In genomic region chr16:4087099-4087885, GRCh38 we compare ENCODE assay signal across 19 cellular contexts. TPM values are rescaled to one million over a fixed set of nuclear protein-coding genes. Genes with fewer than 3 reads are reported as not detected.
DNase-seq lines count a peak whose midpoint lies in the region; ATAC-seq and TF ChIP-seq lines count a peak whose summit lies in the region.
"Had no signal": no experiment of that assay in that cellular context is flagged by ENCODE, and none has a peak within 500 bp of the region (broad histone marks: within the 10 kb centered on the region; RNA-seq: fewer than 3 reads in every experiment).

No MANE protein-coding gene starts in this region.

- intact Hi-C loops in CD8-positive, alpha-beta T cell (cut with DNase I, micrococcal nuclease), result no loop called here
- intact Hi-C loops in ascending aorta (cut with DNase I) (no loop called here), left lung (cut with DNase I) (no loop called here)

- POLR2A ChIA-PET in CD8-positive, alpha-beta T cell (lab: Charles Lee), result interaction anchor here (0.8 kb wide), 1 partner anchor 9 kb away, joined by 3 read pairs; no protein-coding TSS in a partner anchor

- no peak overlapping the region for H3K4me3 ChIP-seq in CD8-positive, alpha-beta T cell (ENCODE audit: low read depth, low read length)
- H3K4me3 ChIP-seq in ascending aorta (peak overlapping the region in 1 of 2 donors; percentile 16), left lung (no peak overlapping the region), skeletal muscle tissue (ENCODE audit: low read length in 3 of 3) (no peak overlapping the region)

- no peaks in the 10 kb centered on the region for H3K27me3 ChIP-seq in CD8-positive, alpha-beta T cell (ENCODE audit: insufficient read depth, low read length)
- H3K27me3 ChIP-seq in ascending aorta, result no peaks in the 10 kb centered on the region
- H3K27me3 ChIP-seq in left lung, result no peaks in the 10 kb centered on the region
- H3K27me3 ChIP-seq in skeletal muscle tissue (ENCODE audit: control insufficient read depth in 3 of 3, insufficient read depth in 3 of 3, low read length in 3 of 3), result no peaks in the 10 kb centered on the region

- no peak for DNase-seq in CD8-positive, alpha-beta T cell
- peak in 1 of 2 donors; percentile 57 for DNase-seq in ascending aorta (ENCODE audit: low spot score in 2 of 2)
- DNase-seq in left lung, result no peak
- DNase-seq in DMS 273 (lab: John Stamatoyannopoulos, UW; ENCODE audit: unreplicated experiment), result no peak
- DNase-seq in COLO668 (lab: John Stamatoyannopoulos, UW; ENCODE audit: unreplicated experiment), result no peak
- no peak for DNase-seq in kidney glomerular epithelial cell (lab: John Stamatoyannopoulos, UW)
- DNase-seq: activated CD4-positive, alpha-beta T cell treated with anti-CD3 and anti-CD28 coated beads, Interleukin-2, amount 50 U/mL, for 48 hours; Caco-2; left cardiac atrium; NCI-H1092; NCI-H2081; NCI-H524 treated with DMSO at 0.1 percent for 48 hours; stimulated activated CD4-positive, alpha-beta T cell treated with anti-CD3 and anti-CD28 coated beads, Interleukin-15, amount 100 ng/mL, for 24 hours; T-cell had no signal

- peaks cover 12% of the 10 kb centered on the region for H3K4me1 Mint-ChIP-seq in CD8-positive, alpha-beta T cell (ENCODE audit: low read depth)

- CTCF ChIA-PET in CD8-positive, alpha-beta T cell (lab: Charles Lee), result no interaction called here

- peak overlapping the region; percentile 16 for H3K27ac Mint-ChIP-seq in CD8-positive, alpha-beta T cell
- H3K27ac Mint-ChIP-seq: activated naive CD4-positive, alpha-beta T cell treated with anti-CD3 and anti-CD28 coated beads, Interleukin-2, amount 50 U/mL, for 24 hours; T-cell had no signal

- peaks cover 7% of the 10 kb centered on the region for H3K4me1 ChIP-seq in CD8-positive, alpha-beta T cell (ENCODE audit: insufficient read depth, low read length)
- H3K4me1 ChIP-seq in ascending aorta (peaks cover 13 to 40% of the 10 kb centered on the region in 2 donors), left lung (peaks cover 5 to 35% of the 10 kb centered on the region in 2 donors), skeletal muscle tissue (ENCODE audit: control insufficient read depth in 3 of 3, insufficient read depth in 3 of 3, low read length in 3 of 3) (peaks cover 52 to 68% (median 65%) of the 10 kb centered on the region in 3 donors)

- peak overlapping the region in 2 of 3 donors; percentile 29 to 52 for H3K9ac ChIP-seq in skeletal muscle tissue (ENCODE audit: low read depth in 1 of 3, low read length in 3 of 3)
- H3K9ac ChIP-seq: KMS-11 had no signal

- no peaks in the 10 kb centered on the region for H3K36me3 ChIP-seq in CD8-positive, alpha-beta T cell (ENCODE audit: insufficient read depth, low read length)
- H3K36me3 ChIP-seq in ascending aorta, result no peaks in the 10 kb centered on the region
- H3K36me3 ChIP-seq in left lung, result no peaks in the 10 kb centered on the region
- no peaks in the 10 kb centered on the region for H3K36me3 ChIP-seq in skeletal muscle tissue (ENCODE audit: control insufficient read depth in 3 of 3, insufficient read depth in 3 of 3, low read length in 3 of 3)

- H3K4me3 Mint-ChIP-seq in CD8-positive, alpha-beta T cell, result no peak overlapping the region
- H3K4me3 Mint-ChIP-seq: activated naive CD4-positive, alpha-beta T cell treated with anti-CD3 and anti-CD28 coated beads, Interleukin-2, amount 50 U/mL, for 24 hours; T-cell had no signal

- no peaks in the 10 kb centered on the region for H3K27me3 Mint-ChIP-seq in CD8-positive, alpha-beta T cell (ENCODE audit: low read depth)
- H3K27me3 Mint-ChIP-seq: activated naive CD4-positive, alpha-beta T cell treated with anti-CD3 and anti-CD28 coated beads, Interleukin-2, amount 50 U/mL, for 24 hours; T-cell had no signal

- no peaks in the 10 kb centered on the region for H3K9me3 Mint-ChIP-seq in CD8-positive, alpha-beta T cell
- H3K9me3 Mint-ChIP-seq: activated naive CD4-positive, alpha-beta T cell treated with anti-CD3 and anti-CD28 coated beads, Interleukin-2, amount 50 U/mL, for 24 hours had no signal

- no peaks in the 10 kb centered on the region for H3K9me3 ChIP-seq in CD8-positive, alpha-beta T cell (ENCODE audit: low read length)
- H3K9me3 ChIP-seq in ascending aorta (no peaks in the 10 kb centered on the region), left lung (no peaks in the 10 kb centered on the region), skeletal muscle tissue (ENCODE audit: control insufficient read depth in 3 of 3, low read length in 3 of 3) (no peaks in the 10 kb centered on the region)
- H3K9me3 ChIP-seq: Caco-2 had no signal

- ATAC-seq in CD8-positive, alpha-beta T cell, result no peak
- ATAC-seq in left lung (peak; percentile 3), HG03045 (IDR thresholded peaks at IDR 0.05; ENCODE audit: unreplicated experiment) (no peak)
- ATAC-seq: Right ventricle myocardium inferior, T-cell had no signal

- H3K36me3 Mint-ChIP-seq in CD8-positive, alpha-beta T cell, result no peaks in the 10 kb centered on the region
- H3K36me3 Mint-ChIP-seq: T-cell had no signal

- no peak for TF ChIP-seq CTCF in CD8-positive, alpha-beta T cell (IDR thresholded peaks at IDR 0.05)
- TF ChIP-seq CTCF in ascending aorta (IDR thresholded peaks at IDR 0.05) (no peak), left lung (IDR thresholded peaks at IDR 0.05) (no peak)

- H3K27ac ChIP-seq in CD8-positive, alpha-beta T cell (ENCODE audit: low read depth, low read length), result no peak overlapping the region
- peak overlapping the region; percentile 37 to 41 for H3K27ac ChIP-seq in ascending aorta
- H3K27ac ChIP-seq in left lung, result no peak overlapping the region
- peak overlapping the region; percentile 88 for H3K27ac ChIP-seq in skeletal muscle tissue (ENCODE audit: low read depth, low read length)
- H3K27ac ChIP-seq: KMS-11 had no signal

RNA-seq across cellular contexts. Expression of gene ADCY9, which starts 28.9 kb away (rescaled TPM):
- total RNA-seq in CD8-positive, alpha-beta T cell, result 1 to 10 TPM; 4.2 to 4.3 TPM
- total RNA-seq in ascending aorta (49.7 TPM), left lung (10 to 100 TPM; 39.7 to 61.1 TPM), skeletal muscle tissue (8.9 TPM)

Comparison
In these comparisons a context has a peak if more than half of its experiments do, and no peak if none do; other contexts are left out.
1. H3K27ac ChIP-seq: peak in ascending aorta (2 of 2) and skeletal muscle tissue (single experiment); none in CD8-positive, alpha-beta T cell (single experiment) and left lung (0 of 2).